1 cellular context compared by ENCODE assay signal in the genomic region with DNA sequence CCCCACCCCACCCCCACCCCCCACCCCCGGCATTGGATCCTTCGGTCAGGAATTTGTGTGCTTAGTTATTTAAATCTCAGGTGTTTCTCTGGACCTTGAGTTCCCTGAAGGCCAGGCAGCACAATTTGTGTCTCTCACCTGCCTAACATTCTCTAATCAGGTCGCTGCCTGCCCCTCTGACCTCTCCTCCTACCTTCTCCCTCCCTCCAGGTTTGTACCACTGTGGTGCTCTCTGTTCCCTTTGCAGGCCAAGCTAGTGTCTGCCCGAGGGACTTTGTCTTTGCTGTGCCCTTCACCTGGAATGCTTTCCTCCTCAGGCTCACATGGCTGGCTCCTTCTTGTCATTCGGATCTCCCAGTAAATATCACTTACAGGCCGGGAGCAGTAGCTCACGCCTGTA.
TF ChIP-seq lines count a peak whose summit lies in the region.

No MANE protein-coding gene starts in this region.

TF ChIP-seq in H1, 55 proteins besides CTCF, POLR2A, EP300 and RAD21:
- peak; percentile 36; the same call in 1 of the 2 replicates for TF ChIP-seq SP1 (IDR thresholded peaks at IDR 0.05; ENCODE audit: low read depth, low read length)
- no peak for TF ChIP-seq TAF1 (IDR thresholded peaks at IDR 0.05; ENCODE audit: low read depth, low read length)
- no peak for TF ChIP-seq CTBP2 (IDR thresholded peaks at IDR 0.05; ENCODE audit: borderline replicate concordance, insufficient read depth, insufficient read length, low read length)
- no peak for TF ChIP-seq POLR2AphosphoS5 (IDR thresholded peaks at IDR 0.05; ENCODE audit: low read depth, low read length)
- no peak for TF ChIP-seq RFX5 (IDR thresholded peaks at IDR 0.05; ENCODE audit: borderline replicate concordance, low read depth, low read length)
- TF ChIP-seq, protein P1, sequence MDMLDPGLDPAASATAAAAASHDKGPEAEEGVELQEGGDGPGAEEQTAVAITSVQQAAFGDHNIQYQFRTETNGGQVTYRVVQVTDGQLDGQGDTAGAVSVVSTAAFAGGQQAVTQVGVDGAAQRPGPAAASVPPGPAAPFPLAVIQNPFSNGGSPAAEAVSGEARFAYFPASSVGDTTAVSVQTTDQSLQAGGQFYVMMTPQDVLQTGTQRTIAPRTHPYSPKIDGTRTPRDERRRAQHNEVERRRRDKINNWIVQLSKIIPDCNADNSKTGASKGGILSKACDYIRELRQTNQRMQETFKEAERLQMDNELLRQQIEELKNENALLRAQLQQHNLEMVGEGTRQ (IDR thresholded peaks at IDR 0.05; ENCODE audit: low read length), result no peak
- TF ChIP-seq SP4 (IDR thresholded peaks at IDR 0.05; ENCODE audit: low read length), result no peak
- no peak for TF ChIP-seq SIX5 (IDR thresholded peaks at IDR 0.05; ENCODE audit: low read depth, low read length)
- no peak for TF ChIP-seq SRF (IDR thresholded peaks at IDR 0.05; ENCODE audit: low read depth, low read length)
- TF ChIP-seq NRF1 (IDR thresholded peaks at IDR 0.05; ENCODE audit: low read depth, low read length), result no peak
- no peak for TF ChIP-seq PHF8 (conservative IDR thresholded peaks at IDR 0.05; ENCODE audit: low read depth, low read length)
- TF ChIP-seq TCF12 (IDR thresholded peaks at IDR 0.05; ENCODE audit: low read depth, low read length), result no peak
- peak; percentile 67 for TF ChIP-seq ASH2L (IDR thresholded peaks at IDR 0.05; ENCODE audit: low read length)
- no peak for TF ChIP-seq CBX5 (IDR thresholded peaks at IDR 0.05; ENCODE audit: low read depth, low read length)
- TF ChIP-seq TEAD4 (IDR thresholded peaks at IDR 0.05; ENCODE audit: low read depth, low read length), result 0 out of 2 replicates have a peak, but pooled peaks have one; percentile 17
- no peak for TF ChIP-seq RXRA (IDR thresholded peaks at IDR 0.05; ENCODE audit: insufficient read depth, low read depth, low read length)
- no peak for TF ChIP-seq TBP (IDR thresholded peaks at IDR 0.05; ENCODE audit: low read depth, low read length)
- no peak for TF ChIP-seq HDAC2 (IDR thresholded peaks at IDR 0.05; ENCODE audit: borderline replicate concordance in 1 of 2, low read depth in 2 of 2, low read length in 2 of 2)
- no peak for TF ChIP-seq TAF7 (optimal IDR thresholded peaks at IDR 0.05; ENCODE audit: borderline replicate concordance, low read depth, low read length)
